23 cellular contexts compared by ENCODE assay signal in the genomic region with DNA sequence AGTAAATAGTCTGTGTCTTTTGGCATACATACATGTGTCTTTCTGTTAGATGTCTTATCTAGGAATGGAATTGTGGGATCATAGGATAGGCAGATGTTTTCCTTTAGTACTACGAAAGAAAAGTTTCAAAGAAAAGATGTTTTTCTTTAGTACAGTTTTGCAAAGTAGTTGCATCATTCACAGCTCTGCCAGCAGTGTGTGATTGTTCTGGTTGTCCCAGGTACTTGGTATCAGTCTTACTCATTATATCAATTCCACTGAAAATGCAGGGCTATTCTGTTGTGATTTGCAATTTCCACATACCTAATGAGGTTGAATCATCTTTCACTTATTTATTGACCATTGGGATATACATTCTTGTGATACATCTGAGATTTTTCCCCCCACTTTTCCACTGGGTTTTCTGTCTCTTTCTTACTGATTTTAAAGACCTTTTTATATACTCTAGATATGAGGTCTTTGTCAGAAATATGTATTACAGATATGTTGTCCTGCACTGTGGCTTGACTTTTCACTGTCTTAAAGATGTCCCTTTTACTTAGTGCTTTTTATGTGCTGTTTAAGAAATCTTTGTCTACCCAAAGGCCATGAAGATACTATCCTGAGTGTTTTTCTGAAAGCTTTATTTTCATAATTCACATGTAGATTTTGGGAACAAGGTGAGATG.
A peak's percentile ranks its signal among the peaks of the same experiment; 100 is the strongest.
DNase-seq lines count a peak whose midpoint lies in the region; ATAC-seq and TF ChIP-seq lines count a peak whose summit lies in the region.
"Had no signal": no experiment of that assay in that cellular context is flagged by ENCODE, and none has a peak within 500 bp of the region (broad histone marks: within the 10 kb centered on the region; RNA-seq: fewer than 3 reads in every experiment).

No MANE protein-coding gene starts in this region.

- H4K20me1 ChIP-seq in PC-9 (ENCODE audit: insufficient read depth), result no peaks in the 10 kb centered on the region
- H4K20me1 ChIP-seq: BLaER1 had no signal

- TF ChIP-seq CTCF in PC-9 (conservative IDR thresholded peaks at IDR 0.05), result no peak
- TF ChIP-seq CTCF in choroid plexus epithelial cell (conservative IDR thresholded peaks at IDR 0.05; ENCODE audit: low read depth, low read length), result no peak
- TF ChIP-seq CTCF in nephron (IDR thresholded peaks at IDR 0.05; ENCODE audit: unreplicated experiment in 3 of 3), result no peak

- H3K9me3 Mint-ChIP-seq in activated T-cell treated with anti-CD3 and anti-CD28 coated beads, Interleukin-2, amount 50 U/mL, for 24 hours, result no peaks in the 10 kb centered on the region
- H3K9me3 Mint-ChIP-seq in nephron, result no peaks in the 10 kb centered on the region
- H3K9me3 Mint-ChIP-seq: dendritic cell treated with granulocyte-macrophage colony-stimulating factor and Interleukin-4, amounts not matched to agents 40 ng/mL and 50 ng/mL, for 4 days; type B pancreatic cell had no signal

- no peaks in the 10 kb centered on the region for H3K27me3 Mint-ChIP-seq in activated T-cell treated with anti-CD3 and anti-CD28 coated beads, Interleukin-2, amount 50 U/mL, for 24 hours
- H3K27me3 Mint-ChIP-seq in nephron (ENCODE audit: low read depth), result no peaks in the 10 kb centered on the region
- H3K27me3 Mint-ChIP-seq: dendritic cell treated with granulocyte-macrophage colony-stimulating factor and Interleukin-4, amounts not matched to agents 40 ng/mL and 50 ng/mL, for 4 days; type B pancreatic cell had no signal

- CTCF ChIA-PET in PC-9 (lab: Charles Lee), result interaction anchor here (0.9 kb wide), 1 partner anchor 321 kb away, joined by 3 read pairs; no protein-coding TSS in a partner anchor

- no peaks in the 10 kb centered on the region for H3K79me2 ChIP-seq in PC-9 (ENCODE audit: low read depth)
- H3K79me2 ChIP-seq: hepatocyte had no signal

- H3K4me3 Mint-ChIP-seq in activated T-cell treated with anti-CD3 and anti-CD28 coated beads, Interleukin-2, amount 50 U/mL, for 24 hours, result no peak overlapping the region
- H3K4me3 Mint-ChIP-seq in nephron, result no peak overlapping the region
- H3K4me3 Mint-ChIP-seq: dendritic cell treated with granulocyte-macrophage colony-stimulating factor and Interleukin-4, amounts not matched to agents 40 ng/mL and 50 ng/mL, for 4 days; type B pancreatic cell had no signal

- no peak for DNase-seq in activated T-cell treated with anti-CD3 and anti-CD28 coated beads, Interleukin-2, amount 50 U/mL, for 24 hours
- DNase-seq in activated T-cell treated with anti-CD3 and anti-CD28 coated beads for 4 hours (no peak), PC-9 (no peak), choroid plexus epithelial cell (ENCODE audit: low read depth) (peak; percentile 59), erythroblast (lab: John Stamatoyannopoulos, UW) (no peak), ecto neural progenitor cell (ENCODE audit: low spot score) (no peak)
- DNase-seq: COR-L47; DMS79; foreskin melanocyte; GF-D8; NCI-H2171; NCI-H524; psoas muscle; stimulated activated CD8-positive, alpha-beta memory T cell treated with anti-CD3 and anti-CD28 coated beads, Interleukin-4, amount 100 ng/mL, for 48 hours had no signal

- H3K4me1 Mint-ChIP-seq in activated T-cell treated with anti-CD3 and anti-CD28 coated beads, Interleukin-2, amount 50 U/mL, for 24 hours (ENCODE audit: low read depth), result peaks cover 9% of the 10 kb centered on the region
- H3K4me1 Mint-ChIP-seq in nephron, result peaks cover 34% of the 10 kb centered on the region

- H3K9me2 ChIP-seq in PC-9 (ENCODE audit: insufficient read depth), result no peaks in the 10 kb centered on the region

- H3K4me1 ChIP-seq in PC-9 (replicated peaks; ENCODE audit: insufficient read depth), result no peaks in the 10 kb centered on the region
- H3K4me1 ChIP-seq: BLaER1, psoas muscle had no signal

- H3K4me3 ChIP-seq in PC-9, result no peak overlapping the region
- no peak overlapping the region for H3K4me3 ChIP-seq in choroid plexus epithelial cell (ENCODE audit: low read depth, low read length)
- H3K4me3 ChIP-seq: BLaER1, cardiac muscle cell, hepatocyte, psoas muscle had no signal

- H3K9me3 ChIP-seq in PC-9 (ENCODE audit: insufficient read depth, low read depth), result no peaks in the 10 kb centered on the region
- H3K9me3 ChIP-seq: BLaER1, psoas muscle had no signal

- peak overlapping the region; percentile 74 for H3K27ac Mint-ChIP-seq in activated T-cell treated with anti-CD3 and anti-CD28 coated beads, Interleukin-2, amount 50 U/mL, for 24 hours
- peak overlapping the region; percentile 68 to 96 (median 95) for H3K27ac Mint-ChIP-seq in nephron
- H3K27ac Mint-ChIP-seq: dendritic cell treated with granulocyte-macrophage colony-stimulating factor and Interleukin-4, amounts not matched to agents 40 ng/mL and 50 ng/mL, for 4 days; type B pancreatic cell had no signal

- BruUV-seq in PC-9 (replicated peaks; lab: Mats Ljungman, UMichigan), result no TSS peak

- no peak for ATAC-seq in GM21576 (IDR thresholded peaks at IDR 0.05; ENCODE audit: unreplicated experiment)
- ATAC-seq: left lobe of liver, Panc1, psoas muscle had no signal

- POLR2A ChIA-PET in PC-9 (lab: Charles Lee; ENCODE audit: unreplicated experiment), result no interaction called here

- H3K36me3 ChIP-seq in PC-9 (ENCODE audit: low read depth), result peaks cover 15% of the 10 kb centered on the region

- H3F3A ChIP-seq in PC-9 (ENCODE audit: insufficient read depth, low read depth), result peaks cover 10% of the 10 kb centered on the region

- intact Hi-C loops in PC-9 (cut with micrococcal nuclease; ENCODE audit: unreplicated experiment), result loop anchor here (5.0 kb wide), 2 partner anchors 322 to 358 kb away; partner anchors contain the start of gene ERCC4

- no peak for TF ChIP-seq POLR2A in erythroblast (IDR thresholded peaks at IDR 0.05; ENCODE audit: low read length)

- no peak overlapping the region for H2AFZ ChIP-seq in PC-9
- H2AFZ ChIP-seq: hepatocyte had no signal

- H3K36me3 Mint-ChIP-seq in activated T-cell treated with anti-CD3 and anti-CD28 coated beads, Interleukin-2, amount 50 U/mL, for 24 hours (ENCODE audit: low read depth), result peaks cover 62% of the 10 kb centered on the region
- H3K36me3 Mint-ChIP-seq in nephron (ENCODE audit: low read depth), result peaks cover 80% of the 10 kb centered on the region

- peak overlapping the region; percentile 36; the same call in 1 of the 2 replicates for H3K27ac ChIP-seq in PC-9
- H3K27ac ChIP-seq: BLaER1, cardiac muscle cell, hepatocyte, psoas muscle had no signal

- H3K27me3 ChIP-seq in PC-9 (ENCODE audit: insufficient read depth, low read depth), result no peaks in the 10 kb centered on the region
- H3K27me3 ChIP-seq: BLaER1, cardiac muscle cell, hepatocyte had no signal

- no peak overlapping the region for H3K4me2 ChIP-seq in PC-9
- H3K4me2 ChIP-seq: BLaER1, hepatocyte had no signal
